Comparison of ENCODE assay signal across 21 cellular contexts in genomic region chr12:52657305-52657902, GRCh38. TPM values are rescaled to one million over a fixed set of nuclear protein-coding genes. Genes with fewer than 3 reads are reported as not detected.
"Had no signal": no experiment of that assay in that cellular context is flagged by ENCODE, and none has a peak within 500 bp of the region (broad histone marks: within the 10 kb centered on the region; RNA-seq: fewer than 3 reads in every experiment).

No MANE protein-coding gene starts in this region.

- H3K27me3 Mint-ChIP-seq: activated naive CD8-positive, alpha-beta T cell treated with anti-CD3 and anti-CD28 coated beads for 36 hours had no signal

- DNase-seq: activated CD4-positive, alpha-beta T cell treated with anti-CD3 and anti-CD28 coated beads for 48 hours; activated CD4-positive, alpha-beta T cell treated with anti-CD3 and anti-CD28 coated beads, Interleukin-2, amount 50 U/mL, for 4 hours; activated CD4-positive, CD25-positive, alpha-beta regulatory T cell treated with anti-CD3 and anti-CD28 coated beads, Interleukin-2, amount 50 U/mL, for 72 hours; activated CD8-positive, alpha-beta T cell treated with anti-CD3 and anti-CD28 coated beads, Interleukin-2, amount 10 ng/mL, durations not matched to agents 7 days and 5 days; activated effector memory CD4-positive, alpha-beta T cell treated with anti-CD3 and anti-CD28 coated beads, Interleukin-2, amount 50 U/mL, for 16 hours; activated naive CD4-positive, alpha-beta T cell treated with Interleukin-2 at 50 U/mL for 16 hours; activated naive CD8-positive, alpha-beta T cell treated with anti-CD3 and anti-CD28 coated beads for 36 hours; activated T-cell treated with anti-CD3 and anti-CD28 coated beads, Interleukin-2, amount 50 U/mL, for 4 hours; brain microvascular endothelial cell; Karpas-422; MM.1S; NCI-H2029 treated with DMSO at 0.1 percent for 48 hours; NCI-H446; NCI-H524; Peyer's patch; SHP77 treated with DMSO at 0.1 percent for 48 hours had no signal

- H3K9me3 Mint-ChIP-seq: activated naive CD8-positive, alpha-beta T cell treated with anti-CD3 and anti-CD28 coated beads for 36 hours; activated T-cell treated with anti-CD3 and anti-CD28 coated beads, Interleukin-2, amount 50 U/mL, for 4 hours; T-helper 1 cell treated with Interleukin-12 subunit alpha and Interleukin-12 subunit beta and Interleukin-4 antibody, amounts not matched to agents 30 μg/mL and 1 μg/mL, for 36 hours had no signal

- H3K36me3 Mint-ChIP-seq: WTC11 had no signal

- H3K4me3 Mint-ChIP-seq: activated CD8-positive, alpha-beta T cell treated with anti-CD3 and anti-CD28 coated beads, Interleukin-2, amount 10 ng/mL, durations not matched to agents 7 days and 5 days; activated naive CD8-positive, alpha-beta T cell treated with anti-CD3 and anti-CD28 coated beads for 36 hours; activated T-cell treated with anti-CD3 and anti-CD28 coated beads, Interleukin-2, amount 50 U/mL, for 4 hours; T-helper 1 cell treated with Interleukin-12 subunit alpha and Interleukin-12 subunit beta and Interleukin-4 antibody, amounts not matched to agents 30 μg/mL and 1 μg/mL, for 36 hours; WTC11 had no signal

- H3K27ac Mint-ChIP-seq: activated CD8-positive, alpha-beta T cell treated with anti-CD3 and anti-CD28 coated beads, Interleukin-2, amount 10 ng/mL, durations not matched to agents 7 days and 5 days; activated naive CD8-positive, alpha-beta T cell treated with anti-CD3 and anti-CD28 coated beads for 36 hours; T-helper 1 cell treated with Interleukin-12 subunit alpha and Interleukin-12 subunit beta and Interleukin-4 antibody, amounts not matched to agents 30 μg/mL and 1 μg/mL, for 36 hours; WTC11 had no signal

- ATAC-seq: activated CD8-positive, alpha-beta T cell treated with anti-CD3 and anti-CD28 coated beads, Interleukin-2, amount 10 ng/mL, durations not matched to agents 7 days and 5 days; activated T-cell treated with anti-CD3 and anti-CD28 coated beads, Interleukin-2, amount 50 U/mL, for 4 hours; WTC11 had no signal

- H3K4me1 Mint-ChIP-seq: WTC11 had no signal

RNA-seq across cellular contexts. Expression of gene KRT2, which starts 5.4 kb away (rescaled TPM):
- total RNA-seq: activated naive CD8-positive, alpha-beta T cell treated with anti-CD3 and anti-CD28 coated beads for 36 hours; activated T-cell treated with anti-CD3 and anti-CD28 coated beads, Interleukin-2, amount 50 U/mL, for 4 hours; cardiac muscle cell; SK-MEL-5; WTC11 had no signal
- polyA plus RNA-seq: adipose tissue, cardiac muscle cell had no signal

RNA-seq across cellular contexts. Expression of gene KRT1, which starts 22.8 kb away (rescaled TPM):
- total RNA-seq: activated CD8-positive, alpha-beta T cell treated with anti-CD3 and anti-CD28 coated beads, Interleukin-2, amount 10 ng/mL, durations not matched to agents 7 days and 5 days; activated naive CD8-positive, alpha-beta T cell treated with anti-CD3 and anti-CD28 coated beads for 36 hours; cardiac muscle cell; SK-MEL-5; WTC11 had no signal
- polyA plus RNA-seq: adipose tissue, cardiac muscle cell had no signal

RNA-seq across cellular contexts. Expression of gene KRT73, which starts 39.0 kb away (rescaled TPM):
- total RNA-seq: cardiac muscle cell, SK-MEL-5, WTC11 had no signal
- polyA plus RNA-seq: cardiac muscle cell had no signal

RNA-seq across cellular contexts. Expression of gene KRT77, which starts 45.9 kb away (rescaled TPM):
- total RNA-seq: activated CD8-positive, alpha-beta T cell treated with anti-CD3 and anti-CD28 coated beads, Interleukin-2, amount 10 ng/mL, durations not matched to agents 7 days and 5 days; activated naive CD8-positive, alpha-beta T cell treated with anti-CD3 and anti-CD28 coated beads for 36 hours; activated T-cell treated with anti-CD3 and anti-CD28 coated beads, Interleukin-2, amount 50 U/mL, for 4 hours; cardiac muscle cell; Peyer's patch; SK-MEL-5; WTC11 had no signal
- polyA plus RNA-seq: cardiac muscle cell had no signal

RNA-seq across cellular contexts. Expression of gene KRT72, which starts 56.1 kb away (rescaled TPM):
- total RNA-seq: cardiac muscle cell, SK-MEL-5, WTC11 had no signal
- polyA plus RNA-seq: cardiac muscle cell had no signal
